In genomic region chr1:114189398-114189797, GRCh38 we compare ENCODE assay signal across 1 cellular context.
TF ChIP-seq lines count a peak whose summit lies in the region.

No MANE protein-coding gene starts in this region.

TF ChIP-seq in H1, 55 proteins besides CTCF, POLR2A, EP300 and RAD21:
- no peak for TF ChIP-seq TEAD4 (IDR thresholded peaks at IDR 0.05; ENCODE audit: low read depth, low read length)
- no peak for TF ChIP-seq JUN (IDR thresholded peaks at IDR 0.05; ENCODE audit: low read depth, low read length)
- TF ChIP-seq SP2 (IDR thresholded peaks at IDR 0.05; ENCODE audit: low read length), result no peak
